28 cellular contexts compared by ENCODE assay signal in the genomic region with DNA sequence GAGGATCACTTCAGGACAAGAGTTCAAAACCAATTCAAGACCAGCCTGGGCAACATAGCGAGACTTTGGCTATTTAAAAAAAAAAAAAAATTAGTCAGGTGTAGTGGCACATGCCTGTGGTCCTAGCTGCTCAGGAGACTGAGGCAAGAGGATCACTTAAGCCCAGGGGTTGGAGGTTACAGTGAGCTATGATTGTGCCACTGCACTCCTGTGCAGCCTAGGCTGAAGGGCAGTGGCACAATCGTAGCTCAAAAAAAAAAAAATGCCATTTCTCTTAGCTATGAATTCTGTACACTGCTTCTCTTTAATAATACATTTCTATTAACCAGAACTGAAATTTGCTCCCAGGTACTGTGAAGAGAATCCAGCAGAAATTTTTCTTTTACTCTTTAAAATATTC.
DNase-seq lines count a peak whose midpoint lies in the region; ATAC-seq, FAIRE-seq and TF ChIP-seq lines count a peak whose summit lies in the region.
"Had no signal": no experiment of that assay in that cellular context is flagged by ENCODE, and none has a peak within 500 bp of the region (broad histone marks: within the 10 kb centered on the region; RNA-seq: fewer than 3 reads in every experiment).

No MANE protein-coding gene starts in this region.

- H3K36me3 ChIP-seq in HepG2 (replicated peaks in 1 of 2; ENCODE audit: control insufficient read depth in 1 of 2, insufficient read depth in 2 of 2, low read length in 2 of 2) (0 out of 5 replicates have a peak, but pooled peaks cover 0 to 3% of the 10 kb centered on the region in 2 experiments), right lobe of liver (peaks cover 0 to 4% (median 0%) of the 10 kb centered on the region in 4 donors)
- H3K36me3 ChIP-seq: BE2C had no signal

- no peaks in the 10 kb centered on the region for H4K20me1 ChIP-seq in HepG2 (ENCODE audit: insufficient read depth, low read length)
- H4K20me1 ChIP-seq: BLaER1; BLaER1 treated with 17β-estradiol and CSF1 and Interleukin-3, amounts not matched to agents 10 nM and 100 nM had no signal

- ATAC-seq in HepG2 = no peak
- ATAC-seq in right lobe of liver = no peak
- ATAC-seq: A549; CD8-positive, alpha-beta T cell had no signal

- intact Hi-C loops in HepG2 (cut with micrococcal nuclease; ENCODE audit: unreplicated experiment) = no loop called here
- intact Hi-C loops in right lobe of liver (cut with DNase I) = no loop called here

- H3K4me3 ChIP-seq in HepG2 (replicated peaks in 1 of 3; ENCODE audit: insufficient read depth in 1 of 3, low read depth in 2 of 3, low read length in 3 of 3) (no peak overlapping the region), right lobe of liver (no peak overlapping the region)
- H3K4me3 ChIP-seq: A549; BLaER1; BLaER1 treated with 17β-estradiol and CSF1 and Interleukin-3, amounts not matched to agents 10 nM and 100 nM had no signal

- H3K9me3 ChIP-seq in HepG2 (ENCODE audit: low read length) = peaks cover 6% of the 10 kb centered on the region
- no peaks in the 10 kb centered on the region for H3K9me3 ChIP-seq in right lobe of liver
- H3K9me3 ChIP-seq: A549, BE2C, Caco-2 had no signal

- no peak for DNase-seq in HepG2 (ENCODE audit: low spot score)
- no peak for DNase-seq in right lobe of liver
- DNase-seq: 8988T; ACHN; AML-193; BE2C; C1 segment of cervical spinal cord; Caco-2; Calu3; CD4-positive, alpha-beta memory T cell; CD4-positive, alpha-beta T cell; CD4-positive, CD25-positive, alpha-beta regulatory T cell; CD8-positive, alpha-beta memory T cell; CD8-positive, alpha-beta T cell; COR-L47; DMS 273 treated with DMSO at 0.1 percent for 48 hours; DMS153; DMS53; DMS79; DMS79 treated with DMSO at 0.1 percent for 48 hours; DND-41; EL had no signal

- no peak for TF ChIP-seq CTCF in HepG2 (CRISPR knock-in tag; IDR thresholded peaks at IDR 0.05)
- no peak for TF ChIP-seq CTCF in right lobe of liver (IDR thresholded peaks at IDR 0.05)

- WGBS in HepG2 (ENCODE audit: low lambda C conversion rate) = 97% methylated on average over 2 of the region's 2 CpGs
- WGBS in right lobe of liver (ENCODE audit: insufficient coverage, low coverage, low lambda C conversion rate, missing lambda C conversion rate) = 79% methylated on average over 1 of the region's 2 CpGs

- TF ChIP-seq RAD21 in HepG2 (CRISPR knock-in tag; IDR thresholded peaks at IDR 0.05) = no peak

- H3K79me2 ChIP-seq in HepG2 (ENCODE audit: insufficient read depth, low read length) = no peaks in the 10 kb centered on the region

- TF ChIP-seq POLR2A in HepG2 (IDR thresholded peaks at IDR 0.05; ENCODE audit: insufficient read depth in 1 of 2, low read depth in 2 of 2, low read length in 2 of 2) = no peak
- TF ChIP-seq POLR2A in right lobe of liver (IDR thresholded peaks at IDR 0.05) = no peak

- no TSS peak for BruUV-seq in HepG2 (replicated peaks; lab: Mats Ljungman, UMichigan)

- H3K27ac ChIP-seq in HepG2 (ENCODE audit: extremely low read length, insufficient read depth, low read length) (no peak overlapping the region), right lobe of liver (no peak overlapping the region)
- H3K27ac ChIP-seq: 22Rv1; A549; BLaER1; BLaER1 treated with 17β-estradiol and CSF1 and Interleukin-3, amounts not matched to agents 10 nM and 100 nM; C4-2B had no signal

- H3K9ac ChIP-seq in HepG2 (ENCODE audit: insufficient read depth, low read depth, low read length) = no peak overlapping the region
- H3K9ac ChIP-seq: BLaER1; BLaER1 treated with 17β-estradiol and CSF1 and Interleukin-3, amounts not matched to agents 10 nM and 100 nM had no signal

- no peak overlapping the region for H2AFZ ChIP-seq in HepG2 (ENCODE audit: low read length)

- no peak for TF ChIP-seq EP300 in HepG2 (IDR thresholded peaks at IDR 0.05; ENCODE audit: low read depth in 2 of 2, low read length in 2 of 2)
- no peak for TF ChIP-seq EP300 in HepG2 (CRISPR knock-in tag; IDR thresholded peaks at IDR 0.05; ENCODE audit: borderline replicate concordance)

- in situ Hi-C loops in HepG2 (cut with HindIII; ENCODE audit: extremely low pct_ligation_motif_present, low pct_unique_long_range_greater_than_20kb) = loop anchor here (25.0 kb wide), 1 partner anchor 180 kb away; no protein-coding TSS in a partner anchor

- CTCF ChIA-PET in HepG2 (lab: Yijun Ruan, JAX; ENCODE audit: low intra/inter-chr PET ratio, low total read pairs) = interaction anchor here (0.6 kb wide), 1 partner anchor 512 kb away, joined by 3 read pairs; no protein-coding TSS in a partner anchor

- POLR2A ChIA-PET in HepG2 (lab: Yijun Ruan, JAX) = no interaction called here

- H3K27me3 ChIP-seq in HepG2 (ENCODE audit: control insufficient read depth in 1 of 2, insufficient read depth in 2 of 2, low read length in 2 of 2) = no peaks in the 10 kb centered on the region
- no peaks in the 10 kb centered on the region for H3K27me3 ChIP-seq in right lobe of liver
- H3K27me3 ChIP-seq: BE2C; BLaER1; BLaER1 treated with 17β-estradiol and CSF1 and Interleukin-3, amounts not matched to agents 10 nM and 100 nM had no signal

- no peak for FAIRE-seq in HepG2 (lab: Jason Lieb, UNC)
- FAIRE-seq: A204.1, A549 had no signal

- peaks cover 36% of the 10 kb centered on the region for H3K4me1 ChIP-seq in HepG2 (ENCODE audit: insufficient read depth, low read length)
- H3K4me1 ChIP-seq in right lobe of liver = peaks cover 0 to 10% (median 3%) of the 10 kb centered on the region in 4 donors
- H3K4me1 ChIP-seq: A549; BE2C; BLaER1; BLaER1 treated with 17β-estradiol and CSF1 and Interleukin-3, amounts not matched to agents 10 nM and 100 nM; Caco-2 had no signal

- no peak overlapping the region for H3K4me2 ChIP-seq in HepG2 (ENCODE audit: low read depth, low read length)
- H3K4me2 ChIP-seq: A549; BLaER1; BLaER1 treated with 17β-estradiol and CSF1 and Interleukin-3, amounts not matched to agents 10 nM and 100 nM had no signal

TF ChIP-seq in HepG2, 621 proteins besides CTCF, POLR2A, EP300 and RAD21:
- TF ChIP-seq ZNF780A (CRISPR knock-in tag; IDR thresholded peaks at IDR 0.05) = no peak
- TF ChIP-seq ZFP90 (CRISPR knock-in tag; IDR thresholded peaks at IDR 0.05; ENCODE audit: borderline replicate concordance) = peak; percentile 99
